In the genomic region with DNA sequence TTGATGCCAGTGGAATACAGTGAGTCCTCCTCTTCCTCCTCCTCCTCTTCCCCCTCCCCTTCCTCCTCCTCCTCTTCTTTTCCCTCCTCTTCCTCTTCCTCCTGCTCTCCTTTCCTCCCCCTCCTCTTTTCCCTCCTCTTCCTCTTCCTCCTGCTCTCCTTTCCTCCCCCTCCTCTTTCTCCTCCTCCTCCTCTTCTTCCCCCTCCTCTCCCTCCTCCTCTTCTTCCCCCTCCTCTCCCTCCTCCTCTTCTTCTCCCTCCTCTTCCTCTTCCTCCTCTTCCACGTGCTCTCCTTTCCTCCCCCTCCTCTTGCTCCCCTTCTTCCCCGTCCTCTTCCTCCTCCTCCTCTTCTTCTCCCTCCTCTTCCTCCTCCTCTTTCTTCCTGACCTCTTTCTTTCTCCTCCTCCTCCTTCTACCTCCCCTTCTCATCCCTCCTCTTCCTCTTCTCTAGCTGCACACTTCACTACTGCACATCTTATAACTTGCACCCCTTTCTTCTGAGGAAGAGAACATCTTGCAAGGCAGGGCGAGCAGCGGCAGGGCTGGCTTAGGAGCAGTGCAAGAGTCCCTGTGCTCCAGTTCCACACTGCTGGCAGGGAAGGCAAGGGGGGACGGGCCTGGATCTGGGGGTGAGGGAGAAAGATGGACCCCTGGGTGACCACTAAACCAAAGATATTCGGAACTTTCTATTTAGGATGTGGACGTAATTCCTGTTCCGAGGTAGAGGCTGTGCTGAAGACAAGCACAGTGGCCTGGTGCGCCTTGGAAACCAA, we compare ENCODE assay signal across 17 cellular contexts. TPM values are rescaled to one million over a fixed set of nuclear protein-coding genes. Genes with fewer than 3 reads are reported as not detected.
A peak's percentile ranks its signal among the peaks of the same experiment; 100 is the strongest.
DNase-seq lines count a peak whose midpoint lies in the region; ATAC-seq and TF ChIP-seq lines count a peak whose summit lies in the region.
"Had no signal": no experiment of that assay in that cellular context is flagged by ENCODE, and none has a peak within 500 bp of the region (broad histone marks: within the 10 kb centered on the region; RNA-seq: fewer than 3 reads in every experiment).

No MANE protein-coding gene starts in this region.

- H3K36me3 ChIP-seq in BLaER1 (no peaks in the 10 kb centered on the region), GM23338 (ENCODE audit: insufficient read depth) (no peaks in the 10 kb centered on the region), endocrine pancreas (ENCODE audit: control insufficient read depth, insufficient read depth, low read length) (peaks cover 23% of the 10 kb centered on the region), trophoblast cell (ENCODE audit: control insufficient read depth in 1 of 2, insufficient read depth in 2 of 2, low read length in 2 of 2) (no peaks in the 10 kb centered on the region), brain microvascular endothelial cell (replicated peaks) (no peaks in the 10 kb centered on the region)

- H3K9ac ChIP-seq in BLaER1 (no peak overlapping the region), endocrine pancreas (ENCODE audit: control insufficient read depth, insufficient read depth, low read length) (peak overlapping the region; percentile 88), trophoblast cell (ENCODE audit: low read length) (no peak overlapping the region)

- peaks cover 82% of the 10 kb centered on the region for H4K20me1 ChIP-seq in BLaER1
- peaks cover 50% of the 10 kb centered on the region for H4K20me1 ChIP-seq in GM23338 (replicated peaks; ENCODE audit: insufficient read depth)

- no peak overlapping the region for H2AK5ac ChIP-seq in trophoblast cell (ENCODE audit: low read length)

- in situ Hi-C loops in brain microvascular endothelial cell (cut with HindIII; ENCODE audit: low pct_ligation_motif_present, low sequenced_read_pairs): no loop called here

- intact Hi-C loops in head of caudate nucleus (cut with DNase I): no loop called here

- no peak overlapping the region for H4K8ac ChIP-seq in trophoblast cell (ENCODE audit: low read depth, low read length)

- no peak overlapping the region for H3K27ac Mint-ChIP-seq in GM23338
- H3K27ac Mint-ChIP-seq: CD4-positive, alpha-beta T cell had no signal

- WGBS in trophoblast cell (ENCODE audit: extremely low coverage, insufficient coverage, insufficient read length): no CpG with 5 or more reads among the region's 9 CpGs

- no peak overlapping the region for H3K27ac ChIP-seq in BLaER1
- H3K27ac ChIP-seq in GM23338 (ENCODE audit: low read depth): no peak overlapping the region
- no peak overlapping the region for H3K27ac ChIP-seq in trophoblast cell (ENCODE audit: low read depth, low read length)
- H3K27ac ChIP-seq in brain microvascular endothelial cell: no peak overlapping the region

- H3K4me2 ChIP-seq in BLaER1 (no peak overlapping the region), GM23338 (no peak overlapping the region), trophoblast cell (ENCODE audit: low read length) (no peak overlapping the region)

- no peak overlapping the region for H3K4me3 Mint-ChIP-seq in GM23338
- H3K4me3 Mint-ChIP-seq: CD4-positive, alpha-beta T cell had no signal

- H3K9me2 ChIP-seq in GM23338 (ENCODE audit: insufficient read depth): no peaks in the 10 kb centered on the region

- no peak overlapping the region for H3K18ac ChIP-seq in trophoblast cell (ENCODE audit: low read length)

- H3K27me3 ChIP-seq in BLaER1 (peaks cover 100% of the 10 kb centered on the region), GM23338 (ENCODE audit: insufficient read depth) (peaks cover 100% of the 10 kb centered on the region), endocrine pancreas (ENCODE audit: control insufficient read depth, insufficient read depth, low read length) (no peaks in the 10 kb centered on the region), trophoblast cell (ENCODE audit: insufficient read depth, low read length) (peaks cover 97% of the 10 kb centered on the region), brain microvascular endothelial cell (replicated peaks) (peaks cover 100% of the 10 kb centered on the region)

- peaks cover 50% of the 10 kb centered on the region for H3K4me1 Mint-ChIP-seq in GM23338

- H3K4ac ChIP-seq in trophoblast cell (ENCODE audit: low read depth, low read length): no peak overlapping the region

- DNase-seq in GM23338 (ENCODE audit: low spot score): no peak
- no peak for DNase-seq in trophoblast cell
- no peak for DNase-seq in head of caudate nucleus
- DNase-seq in brain microvascular endothelial cell: no peak
- DNase-seq: Calu3; CD4-positive, alpha-beta T cell; HCEC 1CT; NCI-H1436; NCI-H2029; NCI-H2171; NCI-H446 treated with DMSO at 0.1 percent for 48 hours; OCI-M1; RPMI8226 had no signal

- H3F3A ChIP-seq in GM23338 (replicated peaks; ENCODE audit: low read depth): peaks cover 44% of the 10 kb centered on the region

- no peak overlapping the region for H3K14ac ChIP-seq in trophoblast cell (ENCODE audit: low read length)

- H3K79me1 ChIP-seq in trophoblast cell (ENCODE audit: low read length): no peaks in the 10 kb centered on the region

- H2BK12ac ChIP-seq in trophoblast cell (ENCODE audit: low read length): no peak overlapping the region

- H2BK5ac ChIP-seq in trophoblast cell (ENCODE audit: low read depth, low read length, poor library complexity): no peak overlapping the region

- H3K36me3 Mint-ChIP-seq in GM23338 (ENCODE audit: low read depth): no peaks in the 10 kb centered on the region; the same call in 2 of the 3 replicates

- H3K27me3 Mint-ChIP-seq in GM23338 (ENCODE audit: insufficient read depth, low read depth, poor library complexity): peaks cover 99% of the 10 kb centered on the region

- H3K79me2 ChIP-seq in GM23338 (replicated peaks; ENCODE audit: insufficient read depth) (no peaks in the 10 kb centered on the region), trophoblast cell (ENCODE audit: control insufficient read depth, insufficient read depth, low read length, poor library complexity) (no peaks in the 10 kb centered on the region)

- H3K4me1 ChIP-seq in BLaER1 (peaks cover 15% of the 10 kb centered on the region), GM23338 (ENCODE audit: insufficient read depth) (peaks cover 45% of the 10 kb centered on the region), endocrine pancreas (ENCODE audit: control insufficient read depth, insufficient read depth, low read length) (no peaks in the 10 kb centered on the region), trophoblast cell (ENCODE audit: control insufficient read depth in 1 of 2, insufficient read depth in 2 of 2, low read length in 2 of 2) (peaks cover 3 to 10% of the 10 kb centered on the region in 2 experiments)

- H3K9me3 ChIP-seq in BLaER1 (peaks cover 67% of the 10 kb centered on the region), endocrine pancreas (ENCODE audit: control insufficient read depth, low read length) (no peaks in the 10 kb centered on the region), trophoblast cell (ENCODE audit: insufficient read depth, low read depth, low read length) (peaks cover 16% of the 10 kb centered on the region)

- TF ChIP-seq CTCF in GM23338 (conservative IDR thresholded peaks at IDR 0.05; ENCODE audit: low read depth in 2 of 2): no peak
- no peak for TF ChIP-seq CTCF in brain microvascular endothelial cell (IDR thresholded peaks at IDR 0.05; ENCODE audit: low read depth, low read length, missing control alignments)

- H2BK120ac ChIP-seq in trophoblast cell (ENCODE audit: insufficient read depth, low read length, poor library complexity): no peak overlapping the region

- ATAC-seq in GM23338: no peak
- ATAC-seq in activated CD4-positive, CD25-positive, alpha-beta regulatory T cell treated with anti-CD3 and anti-CD28 coated beads, Interleukin-2, amount 50 U/mL, for 24 hours: no peak

- no peak overlapping the region for H2AFZ ChIP-seq in GM23338
- no peak overlapping the region for H2AFZ ChIP-seq in trophoblast cell (ENCODE audit: insufficient read depth, low read length, poor library complexity)

- H4K12ac ChIP-seq in trophoblast cell (ENCODE audit: low read depth, low read length): no peak overlapping the region

- no peak overlapping the region for H3K23ac ChIP-seq in trophoblast cell (ENCODE audit: low read length)

- no peak overlapping the region for H4K91ac ChIP-seq in trophoblast cell (ENCODE audit: low read depth, low read length)

- H3K4me3 ChIP-seq in BLaER1 (peak overlapping the region; percentile 41; the same call in 1 of the 2 replicates), GM23338 (no peak overlapping the region), endocrine pancreas (ENCODE audit: control insufficient read depth, insufficient read depth, low read length) (peak overlapping the region; percentile 79), trophoblast cell (ENCODE audit: low read depth, low read length) (peak overlapping the region; percentile 10), brain microvascular endothelial cell (ENCODE audit: low read depth, low read length) (no peak overlapping the region)

- peaks cover 6% of the 10 kb centered on the region; the same call in 1 of the 3 replicates for H3K9me3 Mint-ChIP-seq in GM23338
- H3K9me3 Mint-ChIP-seq: CD4-positive, alpha-beta T cell had no signal

TF ChIP-seq in GM23338, 12 proteins besides CTCF, POLR2A, EP300 and RAD21:
- peak; percentile 72 for TF ChIP-seq EZH2phosphoT487 (IDR thresholded peaks at IDR 0.05; ENCODE audit: unreplicated experiment)
- TF ChIP-seq EZH2 (IDR thresholded peaks at IDR 0.05; ENCODE audit: low read depth, unreplicated experiment): peak; percentile 96
- no peak for TF ChIP-seq POLR2AphosphoS5 (IDR thresholded peaks at IDR 0.05; ENCODE audit: low read depth)
TF ChIP-seq in GM23338: peak in this region for 2.

RNA-seq across cellular contexts. Expression of a gene that starts 5.6 kb away (rescaled TPM):
- total RNA-seq in GM23338 (2014; rRNA removed; shearing (Covaris generic)): not detected in 2 replicates
- polyA plus RNA-seq in GM23338 (2016; fragmentation: Nextera tagmentation; extraction: Ambion mirVana): not detected in 2 replicates
- polyA plus RNA-seq in trophoblast cell (2013): not detected in 2 replicates
- total RNA-seq: CD4-positive, alpha-beta T cell; HT1080 had no signal

RNA-seq across cellular contexts. Expression of a gene that starts 43.7 kb away (rescaled TPM):
- total RNA-seq in GM23338 (2014; rRNA removed; shearing (Covaris generic)): not detected in 2 replicates
- polyA plus RNA-seq in GM23338 (2016; fragmentation: Nextera tagmentation; extraction: Ambion mirVana): 0.12 TPM in 1 of 2 replicates, not detected in the other
- polyA plus RNA-seq in trophoblast cell (2013): 2.7 and 2.8 TPM in 2 replicates
- total RNA-seq: Calu3; CD4-positive, alpha-beta T cell; HT1080 had no signal

Comparison
In these comparisons a context has a peak if more than half of its experiments do, and no peak if none do; other contexts are left out.
1. H3K4me3 ChIP-seq: peak in BLaER1 (single experiment), endocrine pancreas (single experiment) and trophoblast cell (single experiment); none in GM23338 (single experiment) and brain microvascular endothelial cell (single experiment).